27 cellular contexts compared by ENCODE assay signal in the genomic region with DNA sequence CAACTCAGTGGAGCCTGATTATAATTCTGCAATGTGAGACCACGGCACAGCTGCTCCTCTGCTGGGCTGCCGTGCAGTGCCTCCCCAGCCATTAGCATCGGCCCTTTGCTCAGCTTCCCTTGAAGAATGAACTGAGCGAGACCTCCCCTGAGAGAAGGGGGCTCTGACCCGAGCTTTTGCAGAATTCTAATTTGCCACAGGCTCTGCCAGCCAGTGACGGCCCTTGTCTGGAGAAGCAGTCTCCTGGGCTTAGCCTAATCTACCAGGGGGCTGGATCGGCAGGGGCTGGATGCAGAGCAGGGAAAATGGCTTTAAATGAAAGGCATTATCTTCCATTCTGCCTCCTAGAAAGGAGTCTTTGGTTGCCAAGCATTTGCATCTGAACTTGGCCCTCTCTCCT. TPM values are rescaled to one million over a fixed set of nuclear protein-coding genes. Genes with fewer than 3 reads are reported as not detected.
"Had no signal": no experiment of that assay in that cellular context is flagged by ENCODE, and none has a peak within 500 bp of the region (broad histone marks: within the 10 kb centered on the region; RNA-seq: fewer than 3 reads in every experiment).

No MANE protein-coding gene starts in this region.

- ATAC-seq: activated T-helper 17 cell treated with anti-CD3 and anti-CD28 coated beads, Interleukin-2, amount 50 U/mL, for 72 hours had no signal

- H3K4me3 ChIP-seq: cardiac muscle cell, MG63, Peyer's patch had no signal

- H3K9me3 ChIP-seq: MG63, Peyer's patch had no signal

- H3K27ac ChIP-seq: brain microvascular endothelial cell, cardiac muscle cell, KMS-11, Peyer's patch had no signal

- H3K9me3 Mint-ChIP-seq: activated B cell treated with CpG ODN at 0.5 μM for 24 hours; activated CD4-positive, alpha-beta memory T cell treated with anti-CD3 and anti-CD28 coated beads for 36 hours; activated CD4-positive, alpha-beta T cell treated with anti-CD3 and anti-CD28 coated beads, Interleukin-2, amount 10 ng/mL, durations not matched to agents 7 days and 5 days; activated naive CD4-positive, alpha-beta T cell treated with anti-CD3 and anti-CD28 coated beads for 36 hours; T-helper 1 cell treated with Interleukin-12 subunit alpha and Interleukin-12 subunit beta and Interleukin-4 antibody, amounts not matched to agents 30 μg/mL and 1 μg/mL, for 36 hours had no signal

- H3K27ac Mint-ChIP-seq: activated B cell treated with CpG ODN at 0.5 μM for 24 hours; activated CD4-positive, alpha-beta memory T cell treated with anti-CD3 and anti-CD28 coated beads for 36 hours; activated CD4-positive, alpha-beta T cell treated with anti-CD3 and anti-CD28 coated beads, Interleukin-2, amount 10 ng/mL, durations not matched to agents 7 days and 5 days; activated naive CD4-positive, alpha-beta T cell treated with anti-CD3 and anti-CD28 coated beads for 36 hours; activated naive CD8-positive, alpha-beta T cell; activated T-helper 17 cell treated with anti-CD3 and anti-CD28 coated beads, Interleukin-2, amount 50 U/mL, for 72 hours; T-helper 1 cell treated with Interleukin-12 subunit alpha and Interleukin-12 subunit beta and Interleukin-4 antibody, amounts not matched to agents 30 μg/mL and 1 μg/mL, for 36 hours had no signal

- H3K27me3 ChIP-seq: cardiac muscle cell, MG63, Peyer's patch had no signal

- H3K4me1 ChIP-seq: Peyer's patch had no signal

- H3K4me3 Mint-ChIP-seq: activated B cell treated with CpG ODN at 0.5 μM for 24 hours; activated CD4-positive, alpha-beta memory T cell treated with anti-CD3 and anti-CD28 coated beads for 36 hours; activated CD4-positive, alpha-beta T cell treated with anti-CD3 and anti-CD28 coated beads, Interleukin-2, amount 10 ng/mL, durations not matched to agents 7 days and 5 days; activated naive CD4-positive, alpha-beta T cell treated with anti-CD3 and anti-CD28 coated beads for 36 hours; activated naive CD8-positive, alpha-beta T cell; activated T-helper 17 cell treated with anti-CD3 and anti-CD28 coated beads, Interleukin-2, amount 50 U/mL, for 72 hours; T-helper 1 cell treated with Interleukin-12 subunit alpha and Interleukin-12 subunit beta and Interleukin-4 antibody, amounts not matched to agents 30 μg/mL and 1 μg/mL, for 36 hours had no signal

- H3K4me2 ChIP-seq: KMS-11 had no signal

- H3K4me1 Mint-ChIP-seq: activated B cell treated with CpG ODN at 0.5 μM for 24 hours; activated CD4-positive, alpha-beta T cell treated with anti-CD3 and anti-CD28 coated beads, Interleukin-2, amount 10 ng/mL, durations not matched to agents 7 days and 5 days; activated T-helper 17 cell treated with anti-CD3 and anti-CD28 coated beads, Interleukin-2, amount 50 U/mL, for 72 hours had no signal

- H3K9ac ChIP-seq: KMS-11 had no signal

- H3K36me3 ChIP-seq: brain microvascular endothelial cell, cardiac muscle cell, MG63, Peyer's patch had no signal

- H3K36me3 Mint-ChIP-seq: activated CD4-positive, alpha-beta memory T cell treated with anti-CD3 and anti-CD28 coated beads for 36 hours; activated naive CD8-positive, alpha-beta T cell had no signal

- DNase-seq: activated B cell treated with CpG ODN at 0.5 μM for 24 hours; activated CD4-positive, alpha-beta memory T cell treated with anti-CD3 and anti-CD28 coated beads for 36 hours; activated CD4-positive, alpha-beta T cell treated with anti-CD3 and anti-CD28 coated beads, Interleukin-2, amount 10 ng/mL, durations not matched to agents 7 days and 5 days; activated CD8-positive, alpha-beta memory T cell treated with anti-CD3 and anti-CD28 coated beads for 24 hours; activated gamma-delta T cell; activated naive CD4-positive, alpha-beta T cell treated with anti-CD3 and anti-CD28 coated beads for 36 hours; activated T-cell treated with anti-CD3 and anti-CD28 coated beads for 4 hours; activated T-cell treated with anti-CD3 and anti-CD28 coated beads, Interleukin-2, amount 50 U/mL, for 48 hours; amygdala; brain microvascular endothelial cell; MG63; MV-4-11; NCI-H1092 treated with DMSO at 0.1 percent for 48 hours; NCI-H1417 treated with DMSO at 0.1 percent for 48 hours; NCI-H1694 treated with DMSO at 0.1 percent for 48 hours; NCI-H2029 treated with DMSO at 0.1 percent for 48 hours; NCI-H2227 treated with DMSO at 0.1 percent for 48 hours; NCI-H446 treated with DMSO at 0.1 percent for 48 hours; NCI-H526 treated with DMSO at 0.1 percent for 48 hours; Peyer's patch; SHP77 had no signal

RNA-seq across cellular contexts. Expression of a gene that starts 57.2 kb away (rescaled TPM):
- total RNA-seq: activated B cell treated with CpG ODN at 0.5 μM for 24 hours; activated CD4-positive, alpha-beta memory T cell treated with anti-CD3 and anti-CD28 coated beads for 36 hours; activated CD4-positive, alpha-beta T cell treated with anti-CD3 and anti-CD28 coated beads, Interleukin-2, amount 10 ng/mL, durations not matched to agents 7 days and 5 days; activated naive CD4-positive, alpha-beta T cell treated with anti-CD3 and anti-CD28 coated beads for 36 hours; activated T-helper 17 cell treated with anti-CD3 and anti-CD28 coated beads, Interleukin-2, amount 50 U/mL, for 72 hours; SK-MEL-5 had no signal
- polyA plus RNA-seq: cardiac muscle cell had no signal
